32 cellular contexts compared by ENCODE assay signal in genomic region chr9:130868230-130868629, GRCh38. TPM values are rescaled to one million over a fixed set of nuclear protein-coding genes. Genes with fewer than 3 reads are reported as not detected.
"Had no signal": no experiment of that assay in that cellular context is flagged by ENCODE, and none has a peak within 500 bp of the region (broad histone marks: within the 10 kb centered on the region; RNA-seq: fewer than 3 reads in every experiment).

No MANE protein-coding gene starts in this region.

- H3K27me3 ChIP-seq: gastroesophageal sphincter, hepatocyte, spleen, tibial nerve had no signal

- H3K27me3 Mint-ChIP-seq: activated CD4-positive, alpha-beta memory T cell treated with anti-CD3 and anti-CD28 coated beads for 36 hours; activated CD4-positive, alpha-beta T cell treated with anti-CD3 and anti-CD28 coated beads, Interleukin-2, amount 10 ng/mL, durations not matched to agents 24 days and 14 days; activated T-cell treated with anti-CD3 and anti-CD28 coated beads, Interleukin-2, amount 50 U/mL, for 24 hours; activated T-helper 17 cell treated with anti-CD3 and anti-CD28 coated beads, Interleukin-2, amount 50 U/mL, for 72 hours; effector memory CD8-positive, alpha-beta T cell had no signal

- H3K27ac Mint-ChIP-seq: activated CD4-positive, alpha-beta memory T cell treated with anti-CD3 and anti-CD28 coated beads for 36 hours; activated CD4-positive, alpha-beta T cell treated with anti-CD3 and anti-CD28 coated beads, Interleukin-2, amount 10 ng/mL, durations not matched to agents 24 days and 14 days; activated naive CD4-positive, alpha-beta T cell treated with anti-CD3 and anti-CD28 coated beads, Interleukin-2, amount 50 U/mL, for 72 hours; activated T-cell treated with anti-CD3 and anti-CD28 coated beads, Interleukin-2, amount 50 U/mL, for 24 hours; activated T-helper 17 cell treated with anti-CD3 and anti-CD28 coated beads, Interleukin-2, amount 50 U/mL, for 72 hours; effector memory CD8-positive, alpha-beta T cell; natural killer cell had no signal

- H3K4me2 ChIP-seq: hepatocyte had no signal

- H3K9me3 ChIP-seq: gastroesophageal sphincter, spleen, tibial nerve had no signal

- FAIRE-seq: endothelial cell of umbilical vein, keratinocyte, TTC549 had no signal

- H3K27ac ChIP-seq: hepatocyte, spleen, tibial nerve, WERI-Rb-1 had no signal

- H3K4me3 ChIP-seq: gastroesophageal sphincter, hepatocyte, spleen, tibial nerve had no signal

- H2AFZ ChIP-seq: hepatocyte had no signal

- H3K4me3 Mint-ChIP-seq: activated CD4-positive, alpha-beta memory T cell treated with anti-CD3 and anti-CD28 coated beads for 36 hours; activated CD4-positive, alpha-beta T cell treated with anti-CD3 and anti-CD28 coated beads, Interleukin-2, amount 10 ng/mL, durations not matched to agents 24 days and 14 days; activated T-cell treated with anti-CD3 and anti-CD28 coated beads, Interleukin-2, amount 50 U/mL, for 24 hours; activated T-helper 17 cell treated with anti-CD3 and anti-CD28 coated beads, Interleukin-2, amount 50 U/mL, for 72 hours; effector memory CD8-positive, alpha-beta T cell; natural killer cell had no signal

- H3K9me3 Mint-ChIP-seq: activated CD4-positive, alpha-beta memory T cell treated with anti-CD3 and anti-CD28 coated beads for 36 hours; activated CD4-positive, alpha-beta T cell treated with anti-CD3 and anti-CD28 coated beads, Interleukin-2, amount 10 ng/mL, durations not matched to agents 24 days and 14 days; activated naive CD4-positive, alpha-beta T cell treated with anti-CD3 and anti-CD28 coated beads, Interleukin-2, amount 50 U/mL, for 72 hours; activated T-cell treated with anti-CD3 and anti-CD28 coated beads, Interleukin-2, amount 50 U/mL, for 24 hours; activated T-helper 17 cell treated with anti-CD3 and anti-CD28 coated beads, Interleukin-2, amount 50 U/mL, for 72 hours; effector memory CD8-positive, alpha-beta T cell; natural killer cell had no signal

- DNase-seq: activated CD4-positive, alpha-beta memory T cell treated with anti-CD3 and anti-CD28 coated beads for 36 hours; activated CD4-positive, alpha-beta T cell treated with anti-CD3 and anti-CD28 coated beads, Interleukin-2, amount 10 ng/mL, durations not matched to agents 24 days and 14 days; activated CD4-positive, CD25-positive, alpha-beta regulatory T cell treated with anti-CD3 and anti-CD28 coated beads, Interleukin-2, amount 50 U/mL, for 72 hours; activated CD8-positive, alpha-beta memory T cell treated with anti-CD3 and anti-CD28 coated beads, Interleukin-2, amount 50 U/mL, for 4 hours; activated naive CD4-positive, alpha-beta T cell; activated T-cell treated with anti-CD3 and anti-CD28 coated beads, Interleukin-2, amount 50 U/mL, for 24 hours; cortex of kidney; effector memory CD8-positive, alpha-beta T cell; left cardiac atrium; left ventricle myocardium superior; natural killer cell; stimulated activated naive CD4-positive, alpha-beta T cell; WERI-Rb-1 had no signal

- H3K4me1 Mint-ChIP-seq: activated CD4-positive, alpha-beta T cell treated with anti-CD3 and anti-CD28 coated beads, Interleukin-2, amount 10 ng/mL, durations not matched to agents 24 days and 14 days; activated T-helper 17 cell treated with anti-CD3 and anti-CD28 coated beads, Interleukin-2, amount 50 U/mL, for 72 hours had no signal

RNA-seq across cellular contexts. Expression of gene QRFP, which starts 28.4 kb away (rescaled TPM):
- total RNA-seq: activated CD4-positive, alpha-beta memory T cell treated with anti-CD3 and anti-CD28 coated beads for 36 hours; activated CD4-positive, alpha-beta T cell treated with anti-CD3 and anti-CD28 coated beads, Interleukin-2, amount 10 ng/mL, durations not matched to agents 24 days and 14 days; activated CD8-positive, alpha-beta memory T cell treated with anti-CD3 and anti-CD28 coated beads for 36 hours; activated naive CD4-positive, alpha-beta T cell treated with anti-CD3 and anti-CD28 coated beads, Interleukin-2, amount 50 U/mL, for 72 hours; activated T-helper 17 cell treated with anti-CD3 and anti-CD28 coated beads, Interleukin-2, amount 50 U/mL, for 72 hours; chondrocyte; endothelial cell of umbilical vein; fibroblast of lung; fibroblast of villous mesenchyme; gastroesophageal sphincter; hepatocyte; left cardiac atrium; left ventricle myocardium superior; mononuclear cell; natural killer cell; omental fat pad; right cardiac atrium; spleen; T-helper 1 cell treated with Interleukin-12 subunit alpha and Interleukin-12 subunit beta and Interleukin-4 antibody, amounts not matched to agents 30 ng/mL and 1 ng/mL, for 36 hours; temporal lobe; tibial nerve; urinary bladder had no signal
- polyA plus RNA-seq: endothelial cell of umbilical vein, fibroblast of lung, keratinocyte had no signal
